In genomic region chr6:154993710-154994109, GRCh38 we compare ENCODE assay signal across 30 cellular contexts. TPM values are rescaled to one million over a fixed set of nuclear protein-coding genes. Genes with fewer than 3 reads are reported as not detected.
DNase-seq lines count a peak whose midpoint lies in the region; ATAC-seq, FAIRE-seq and TF ChIP-seq lines count a peak whose summit lies in the region.
"Had no signal": no experiment of that assay in that cellular context is flagged by ENCODE, and none has a peak within 500 bp of the region (broad histone marks: within the 10 kb centered on the region; RNA-seq: fewer than 3 reads in every experiment).

No MANE protein-coding gene starts in this region.

- H2BK20ac ChIP-seq in H1 (ENCODE audit: low read length), result no peak overlapping the region

- H3K23me2 ChIP-seq in H1 (ENCODE audit: low read depth, low read length), result peaks cover 8% of the 10 kb centered on the region; the same call in 1 of the 2 replicates

- TF ChIP-seq RAD21 in H1 (IDR thresholded peaks at IDR 0.05 in 1 of 2, conservative IDR thresholded peaks at IDR 0.05 in 1 of 2; ENCODE audit: low read depth in 2 of 2, low read length in 2 of 2), result no peak

- H3K4ac ChIP-seq in H1 (replicated peaks; ENCODE audit: insufficient read length, low read depth, low read length), result no peak overlapping the region

- peak overlapping the region; percentile 32 for H3K4me3 Mint-ChIP-seq in activated CD4-positive, alpha-beta T cell treated with anti-CD3 and anti-CD28 coated beads for 36 hours
- peak overlapping the region; percentile 66 for H3K4me3 Mint-ChIP-seq in neural crest cell
- no peak overlapping the region for H3K4me3 Mint-ChIP-seq in effector memory CD8-positive, alpha-beta T cell
- H3K4me3 Mint-ChIP-seq: CD8-positive, alpha-beta T cell had no signal

- no peak overlapping the region for H4K5ac ChIP-seq in H1 (ENCODE audit: insufficient read length, low read depth, low read length)

- TF ChIP-seq CTCF in HEK293 (tag by site-specific recombination; IDR thresholded peaks at IDR 0.05) (no peak), H1 (IDR thresholded peaks at IDR 0.05; ENCODE audit: control extremely low read depth in 1 of 3, insufficient read depth in 1 of 3, low read depth in 1 of 3, low read length in 3 of 3) (no peak), neural crest cell (conservative IDR thresholded peaks at IDR 0.05) (no peak), lower leg skin (IDR thresholded peaks at IDR 0.05) (no peak)

- no peak overlapping the region for H3K27ac Mint-ChIP-seq in activated CD4-positive, alpha-beta T cell treated with anti-CD3 and anti-CD28 coated beads for 36 hours
- H3K27ac Mint-ChIP-seq in neural crest cell (ENCODE audit: unreplicated experiment), result no peak overlapping the region
- no peak overlapping the region for H3K27ac Mint-ChIP-seq in effector memory CD8-positive, alpha-beta T cell
- H3K27ac Mint-ChIP-seq: activated CD4-positive, alpha-beta T cell treated with anti-CD3 and anti-CD28 coated beads, Interleukin-2, amount 10 ng/mL, durations not matched to agents 7 days and 5 days; CD8-positive, alpha-beta T cell had no signal

- H3K9me3 Mint-ChIP-seq in activated CD4-positive, alpha-beta T cell treated with anti-CD3 and anti-CD28 coated beads for 36 hours (ENCODE audit: low read depth), result no peaks in the 10 kb centered on the region
- H3K9me3 Mint-ChIP-seq in neural crest cell, result no peaks in the 10 kb centered on the region
- no peaks in the 10 kb centered on the region for H3K9me3 Mint-ChIP-seq in effector memory CD8-positive, alpha-beta T cell
- H3K9me3 Mint-ChIP-seq: activated CD4-positive, alpha-beta T cell treated with anti-CD3 and anti-CD28 coated beads, Interleukin-2, amount 10 ng/mL, durations not matched to agents 7 days and 5 days; CD8-positive, alpha-beta T cell had no signal

- peaks cover 34% of the 10 kb centered on the region for H3K27me3 Mint-ChIP-seq in activated CD4-positive, alpha-beta T cell treated with anti-CD3 and anti-CD28 coated beads for 36 hours
- peaks cover 20% of the 10 kb centered on the region for H3K27me3 Mint-ChIP-seq in neural crest cell (ENCODE audit: low read depth)
- H3K27me3 Mint-ChIP-seq in effector memory CD8-positive, alpha-beta T cell, result peaks cover 35 to 38% of the 10 kb centered on the region in 2 donors

- H3K27me3 ChIP-seq in H1 (replicated peaks in 1 of 4; ENCODE audit: control insufficient read depth in 3 of 4, extremely low read depth in 1 of 4, insufficient read depth in 3 of 4, low read length in 3 of 4), result peaks cover 0 to 2% (median under 1%) of the 10 kb centered on the region in 4 experiments; a peak in 2 of 7 replicates
- H3K27me3 ChIP-seq: SJCRH30 had no signal

- peak overlapping the region; percentile 2; the same call in 1 of the 2 replicates for H2BK5ac ChIP-seq in H1 (ENCODE audit: low read depth, low read length)

- H3K27ac ChIP-seq in HEK293 (ENCODE audit: extremely low read depth, low read depth, low read length) (no peak overlapping the region), H1 (ENCODE audit: low read depth, low read length) (no peak overlapping the region)
- H3K27ac ChIP-seq: breast epithelium, gastroesophageal sphincter, SJCRH30, skin epidermis, upper lobe of right lung had no signal

- H2AFZ ChIP-seq in H1 (ENCODE audit: low read length), result no peak overlapping the region

- no peaks in the 10 kb centered on the region for H3K9me3 ChIP-seq in HEK293 (ENCODE audit: control insufficient read depth, insufficient read depth, low read depth, low read length)
- H3K9me3 ChIP-seq in H1 (ENCODE audit: insufficient read depth in 2 of 2, low read depth in 1 of 2, low read length in 1 of 2), result no peaks in the 10 kb centered on the region
- H3K9me3 ChIP-seq: breast epithelium, gastroesophageal sphincter, SJCRH30, upper lobe of right lung had no signal

- no peak overlapping the region for H3K56ac ChIP-seq in H1 (replicated peaks; ENCODE audit: insufficient read length, low read depth, low read length)

- POLR2A ChIA-PET in activated CD4-positive, alpha-beta T cell treated with anti-CD3 and anti-CD28 coated beads for 36 hours (lab: Charles Lee), result no interaction called here
- POLR2A ChIA-PET in HEK293 (lab: Yijun Ruan, JAX) (no interaction called here), H1 (lab: Charles Lee; ENCODE audit: partially characterized antibody) (interaction anchor here (0.6 to 1.6 kb wide), 3 partner anchors 8 to 1191 kb away, joined by 3 read pairs; no protein-coding TSS in a partner anchor)

- H3K4me3 ChIP-seq in HEK293 (ENCODE audit: low read depth, low read length) (no peak overlapping the region), H1 (ENCODE audit: extremely low read depth in 1 of 4, insufficient read depth in 2 of 4, low read depth in 3 of 4, low read length in 4 of 4) (no peak overlapping the region), lower leg skin (ENCODE audit: low read depth, poor library complexity, severe bottlenecking) (no peak overlapping the region)
- H3K4me3 ChIP-seq: breast epithelium, gastroesophageal sphincter, lung, SJCRH30, skin epidermis, upper lobe of right lung had no signal

- no peak overlapping the region; the same call in 1 of the 2 replicates for H3K18ac ChIP-seq in H1 (ENCODE audit: extremely low read depth, low read length)

- DNase-seq in activated CD4-positive, alpha-beta T cell treated with anti-CD3 and anti-CD28 coated beads for 36 hours, result no peak
- no peak for DNase-seq in activated CD4-positive, alpha-beta T cell treated with anti-CD3 and anti-CD28 coated beads for 1 hour
- no peak for DNase-seq in H1 (ENCODE audit: low read depth in 1 of 2, low spot score in 2 of 2)
- no peak for DNase-seq in neural crest cell (ENCODE audit: low read depth, low spot score)
- no peak for DNase-seq in effector memory CD8-positive, alpha-beta T cell
- no peak for DNase-seq in lower leg skin (ENCODE audit: low spot score in 2 of 2)
- no peak for DNase-seq in NCI-H748 (lab: John Stamatoyannopoulos, UW; ENCODE audit: unreplicated experiment)
- DNase-seq: activated CD4-positive, alpha-beta T cell treated with anti-CD3 and anti-CD28 coated beads, Interleukin-2, amount 10 ng/mL, durations not matched to agents 7 days and 5 days; activated CD8-positive, alpha-beta memory T cell treated with anti-CD3 and anti-CD28 coated beads, Interleukin-2, amount 50 U/mL, for 4 hours; activated effector memory CD4-positive, alpha-beta T cell treated with Interleukin-2 at 50 U/mL for 16 hours; AML-193; CD8-positive, alpha-beta T cell; Kasumi-1; kidney; NCI-H1694; NCI-H2171; NCI-H524; occipital lobe; SJCRH30; stimulated activated CD4-positive, alpha-beta T cell treated with anti-CD3 and anti-CD28 coated beads, Interleukin-1b, Interleukin-23, amount 100 ng/mL, for 48 hours; upper lobe of right lung had no signal

- H3K14ac ChIP-seq in H1 (ENCODE audit: insufficient read length), result no peak overlapping the region

- CTCF ChIA-PET in activated CD4-positive, alpha-beta T cell treated with anti-CD3 and anti-CD28 coated beads for 36 hours (lab: Charles Lee), result no interaction called here
- CTCF ChIA-PET in HEK293 (lab: Yijun Ruan, JAX), result interaction anchor here (0.8 kb wide), 1 partner anchor 223 kb away, joined by 3 read pairs; no protein-coding TSS in a partner anchor
- CTCF ChIA-PET in H1 (lab: Charles Lee; ENCODE audit: partially characterized antibody), result interaction anchor here (1.2 to 1.7 kb wide), 5 partner anchors 11 to 259 kb away, joined by 3 to 8 read pairs (median 5); no protein-coding TSS in a partner anchor

- TF ChIP-seq EP300 in H1 (IDR thresholded peaks at IDR 0.05; ENCODE audit: borderline replicate concordance in 1 of 2, low read depth in 2 of 2, low read length in 2 of 2), result no peak

- 96% methylated on average over 13 of the region's 13 CpGs; no CpG with 5 or more reads in 1 of the 2 experiments for WGBS in H1 (ENCODE audit: extremely low coverage in 1 of 2, insufficient coverage in 1 of 2, insufficient read length in 1 of 2, insufficient replicate concordance in 2 of 2, low coverage in 1 of 2, low lambda C conversion rate in 2 of 2, missing lambda C conversion rate in 1 of 2), 2 experiments
- WGBS in lower leg skin, 2 donors, result 84 to 91% methylated on average over 13 of the region's 13 CpGs

- FAIRE-seq in H1 (lab: Jason Lieb, UNC), result no peak
- FAIRE-seq: A204.1, colon, H54, kidney had no signal

- no peaks in the 10 kb centered on the region for H3K36me3 Mint-ChIP-seq in activated CD4-positive, alpha-beta T cell treated with anti-CD3 and anti-CD28 coated beads for 36 hours (ENCODE audit: low read depth)
- H3K36me3 Mint-ChIP-seq in neural crest cell (ENCODE audit: low read depth), result no peaks in the 10 kb centered on the region
- no peaks in the 10 kb centered on the region for H3K36me3 Mint-ChIP-seq in effector memory CD8-positive, alpha-beta T cell (ENCODE audit: insufficient read depth)
- H3K36me3 Mint-ChIP-seq: CD8-positive, alpha-beta T cell had no signal

- H3K79me2 ChIP-seq in H1 (ENCODE audit: control insufficient read depth in 1 of 2, insufficient read depth in 2 of 2, low read length in 2 of 2), result peaks cover 0 to 2% of the 10 kb centered on the region in 2 experiments; a peak in 1 of 4 replicates

- TF ChIP-seq POLR2A in H1 (IDR thresholded peaks at IDR 0.05; ENCODE audit: control extremely low read depth in 1 of 2, low read depth in 2 of 2, low read length in 2 of 2) (no peak), lower leg skin (IDR thresholded peaks at IDR 0.05) (no peak)

- no peak for ATAC-seq in activated CD4-positive, alpha-beta T cell treated with anti-CD3 and anti-CD28 coated beads for 36 hours
- no peak for ATAC-seq in effector memory CD8-positive, alpha-beta T cell (replicated peaks)
- ATAC-seq: CD8-positive, alpha-beta T cell; gastroesophageal sphincter; Panc1; upper lobe of right lung had no signal

- H3K23ac ChIP-seq in H1 (ENCODE audit: insufficient read length), result no peak overlapping the region

- peak overlapping the region; percentile 70; the same call in 1 of the 2 replicates for H2BK12ac ChIP-seq in H1 (ENCODE audit: low read depth, low read length)

- no peak overlapping the region for H4K91ac ChIP-seq in H1 (replicated peaks; ENCODE audit: insufficient read length, low read length)

- H3K4me1 Mint-ChIP-seq in activated CD4-positive, alpha-beta T cell treated with anti-CD3 and anti-CD28 coated beads for 36 hours, result peaks cover 11% of the 10 kb centered on the region
- H3K4me1 Mint-ChIP-seq in neural crest cell, result peaks cover 19% of the 10 kb centered on the region
- H3K4me1 Mint-ChIP-seq in effector memory CD8-positive, alpha-beta T cell (ENCODE audit: low read depth in 2 of 2), result no peaks in the 10 kb centered on the region

- no peak overlapping the region for H2BK120ac ChIP-seq in H1 (replicated peaks; ENCODE audit: low read depth, low read length)

- no peak overlapping the region for H3K4me2 ChIP-seq in H1 (ENCODE audit: insufficient read depth in 1 of 2, low read depth in 2 of 2, low read length in 2 of 2)

- intact Hi-C loops in activated CD4-positive, alpha-beta T cell treated with anti-CD3 and anti-CD28 coated beads for 36 hours (cut with DNase I, micrococcal nuclease), result no loop called here
- intact Hi-C loops in lower leg skin (cut with DNase I; ENCODE audit: low total_unique reads), result no loop called here

- H3K4me1 ChIP-seq in HEK293 (ENCODE audit: control insufficient read depth, insufficient read depth, low read length) (peaks cover 12% of the 10 kb centered on the region; the same call in 1 of the 2 replicates), H1 (replicated peaks in 1 of 4; ENCODE audit: control insufficient read depth in 3 of 4, insufficient read depth in 4 of 4, low read length in 3 of 4) (peaks cover 0 to 3% (median 0%) of the 10 kb centered on the region in 4 experiments)
- H3K4me1 ChIP-seq: breast epithelium, upper lobe of right lung had no signal

- H3K79me1 ChIP-seq in H1 (ENCODE audit: low read depth, low read length), result 0 out of 2 replicates have a peak, but pooled peaks cover 3% of the 10 kb centered on the region

- no peak overlapping the region for H3K9ac ChIP-seq in H1 (replicated peaks in 1 of 4; ENCODE audit: extremely low read depth in 1 of 4, low read depth in 3 of 4, low read length in 3 of 4)

- no peak overlapping the region; the same call in 1 of the 2 replicates for H2BK15ac ChIP-seq in H1 (ENCODE audit: low read length)

- no peaks in the 10 kb centered on the region for H3K36me3 ChIP-seq in HEK293 (ENCODE audit: control insufficient read depth in 2 of 2, insufficient read depth in 1 of 2, low read length in 2 of 2)
- H3K36me3 ChIP-seq in H1 (ENCODE audit: control insufficient read depth in 2 of 4, insufficient read depth in 4 of 4, low read length in 3 of 4), result no peaks in the 10 kb centered on the region
- H3K36me3 ChIP-seq: breast epithelium, SJCRH30, upper lobe of right lung had no signal

- H4K20me1 ChIP-seq in H1 (replicated peaks in 1 of 2; ENCODE audit: control insufficient read depth in 1 of 2, insufficient read depth in 2 of 2, low read length in 2 of 2), result peaks cover 4 to 7% of the 10 kb centered on the region in 2 experiments

- peak overlapping the region; percentile 75; the same call in 1 of the 2 replicates for H4K8ac ChIP-seq in H1 (ENCODE audit: extremely low read depth, insufficient read depth, low read length)

- H2AK5ac ChIP-seq in H1 (ENCODE audit: low read depth, low read length), result no peak overlapping the region

RNA-seq across cellular contexts. Expression of gene TIAM2, which starts 1.4 kb away (rescaled TPM):
- total RNA-seq in activated CD4-positive, alpha-beta T cell treated with anti-CD3 and anti-CD28 coated beads for 36 hours, result 10 to 100 TPM; 10.4 to 12.0 TPM
- 22.2 and 23.9 TPM in 2 replicates for total RNA-seq in H1 (2021; fragmentation: NEBNext Ultra II Directional; extraction: Animal tissue kit (Norgen Biotek cat#: 25700))
- polyA plus RNA-seq in H1 (2011; rRNA removed), result 7.4 and 13.8 TPM in 2 replicates
- polyA plus RNA-seq in H1 (2011; cell fraction: cytosol; rRNA removed), result 10.4 TPM
- polyA plus RNA-seq in H1 (2011; cell fraction: nucleus; rRNA removed), result 27.4 TPM
- polyA plus RNA-seq in H1 (2012, experiment 1 of 2), result 10.0 to 18.2 TPM (median 12.7 TPM) in 4 replicates
- 1.7 TPM for polyA plus RNA-seq in H1 (2012, experiment 2 of 2)
- polyA plus RNA-seq in H1 (2013, experiment 1 of 2), result 15.1 TPM
- polyA plus RNA-seq in H1 (2013, experiment 2 of 2), result 12.6 TPM
- polyA minus RNA-seq in H1 (2011; rRNA and poly(A)+ RNA removed), result 43.9 and 47.9 TPM in 2 replicates
- polyA minus RNA-seq in H1 (2011; cell fraction: cytosol; rRNA and poly(A)+ RNA removed), result 16.0 TPM
- 79.3 TPM for polyA minus RNA-seq in H1 (2011; cell fraction: nucleus; rRNA and poly(A)+ RNA removed)
- total RNA-seq in neural crest cell (33.5 and 36.8 TPM in 2 replicates), lower leg skin (10 to 100 TPM in 1 of 4 donors, 1 to 10 TPM in 3; 5.4 to 11.0 (median 7.4) TPM)

Comparison
In these comparisons a context has a peak if more than half of its experiments do, and no peak if none do; other contexts are left out.
1. H3K4me3 Mint-ChIP-seq: peak in activated CD4-positive, alpha-beta T cell treated with anti-CD3 and anti-CD28 coated beads for 36 hours (single experiment) and neural crest cell (single experiment); none in effector memory CD8-positive, alpha-beta T cell (0 of 2).